Comparison of ENCODE assay signal across 8 cellular contexts in genomic region chr20:63895886-63896135, GRCh38. TPM values are rescaled to one million over a fixed set of nuclear protein-coding genes. Genes with fewer than 3 reads are reported as not detected.
DNase-seq lines count a peak whose midpoint lies in the region; ATAC-seq and TF ChIP-seq lines count a peak whose summit lies in the region.

No MANE protein-coding gene starts in this region.

- DNase-seq in GM23248 (peak; percentile 65), kidney epithelial cell (ENCODE audit: low read depth) (no peak), suprapubic skin (ENCODE audit: low spot score in 2 of 2) (no peak), left lobe of liver (ENCODE audit: low spot score) (no peak)
- no peak for DNase-seq in activated naive CD8-positive, alpha-beta T cell treated with anti-CD3 and anti-CD28 coated beads, Interleukin-2, amount 10 ng/mL, durations not matched to agents 7 days and 5 days

- peaks cover 49% of the 10 kb centered on the region for H3F3A ChIP-seq in GM23248 (ENCODE audit: insufficient read depth)

- H3K4me3 Mint-ChIP-seq in activated naive CD8-positive, alpha-beta T cell treated with anti-CD3 and anti-CD28 coated beads, Interleukin-2, amount 10 ng/mL, durations not matched to agents 7 days and 5 days, result peak overlapping the region; percentile 92

- H3K36me3 Mint-ChIP-seq in activated naive CD8-positive, alpha-beta T cell treated with anti-CD3 and anti-CD28 coated beads, Interleukin-2, amount 10 ng/mL, durations not matched to agents 7 days and 5 days, result peaks cover 19% of the 10 kb centered on the region

- peaks cover 30% of the 10 kb centered on the region for H3K4me1 Mint-ChIP-seq in activated naive CD8-positive, alpha-beta T cell treated with anti-CD3 and anti-CD28 coated beads, Interleukin-2, amount 10 ng/mL, durations not matched to agents 7 days and 5 days

- no peak for ATAC-seq in activated naive CD8-positive, alpha-beta T cell treated with anti-CD3 and anti-CD28 coated beads, Interleukin-2, amount 10 ng/mL, durations not matched to agents 7 days and 5 days (ENCODE audit: low read depth)
- ATAC-seq in HG03095 (IDR thresholded peaks at IDR 0.05; ENCODE audit: unreplicated experiment), result no peak
- ATAC-seq in left lobe of liver, result no peak
- ATAC-seq in HG02763 (IDR thresholded peaks at IDR 0.05; ENCODE audit: unreplicated experiment), result no peak

- no peak for TF ChIP-seq POLR2A in suprapubic skin (IDR thresholded peaks at IDR 0.05)

- H3K36me3 ChIP-seq in ACC112 (ENCODE audit: insufficient read depth, low read length) (no peaks in the 10 kb centered on the region), GM23248 (ENCODE audit: low read depth) (peaks cover 3% of the 10 kb centered on the region), kidney epithelial cell (ENCODE audit: control insufficient read depth, insufficient read depth, low read length) (peaks cover 2% of the 10 kb centered on the region), suprapubic skin (peaks cover 12% of the 10 kb centered on the region)

- H3K4me2 ChIP-seq in GM23248 (ENCODE audit: unreplicated experiment), result peak overlapping the region; percentile 82

- in situ Hi-C loops in GM23248 (cut with MboI), result no loop called here

- WGBS in GM23248 (ENCODE audit: low coverage in 1 of 2, low lambda C conversion rate in 2 of 2, missing lambda C conversion rate in 2 of 2), 2 experiments, result 0 to 2% methylated on average over 6 of the region's 6 CpGs
- WGBS in suprapubic skin, result 2% methylated on average over 6 of the region's 6 CpGs

- H3K9me3 ChIP-seq in GM23248 (ENCODE audit: low read depth), result no peaks in the 10 kb centered on the region
- H3K9me3 ChIP-seq in suprapubic skin, result no peaks in the 10 kb centered on the region

- H3K79me2 ChIP-seq in ACC112 (ENCODE audit: control insufficient read depth, insufficient read depth, low read length, unreplicated experiment) (peaks cover 51% of the 10 kb centered on the region), GM23248 (ENCODE audit: insufficient read depth) (peaks cover 55% of the 10 kb centered on the region)

- no peaks in the 10 kb centered on the region for H3K27me3 Mint-ChIP-seq in activated naive CD8-positive, alpha-beta T cell treated with anti-CD3 and anti-CD28 coated beads, Interleukin-2, amount 10 ng/mL, durations not matched to agents 7 days and 5 days

- peaks cover 10% of the 10 kb centered on the region; the same call in 1 of the 2 replicates for H4K20me1 ChIP-seq in GM23248 (ENCODE audit: insufficient read depth)

- H3K27me3 ChIP-seq in ACC112 (ENCODE audit: insufficient read depth, low read length) (no peaks in the 10 kb centered on the region), GM23248 (replicated peaks; ENCODE audit: insufficient read depth) (no peaks in the 10 kb centered on the region), kidney epithelial cell (ENCODE audit: control insufficient read depth, insufficient read depth, low read length) (no peaks in the 10 kb centered on the region), suprapubic skin (no peaks in the 10 kb centered on the region)

- peak overlapping the region; percentile 89 for H3K9ac ChIP-seq in GM23248

- POLR2A ChIA-PET in activated naive CD8-positive, alpha-beta T cell treated with anti-CD3 and anti-CD28 coated beads, Interleukin-2, amount 10 ng/mL, durations not matched to agents 7 days and 5 days (lab: Charles Lee), result interaction anchor here (0.9 to 1.3 kb wide), 2 partner anchors 61 to 238 kb away, joined by 3 to 4 read pairs; partner anchors contain the start of genes RTEL1 and UCKL1

- H3K4me3 ChIP-seq in ACC112 (ENCODE audit: low read depth, low read length) (peak overlapping the region; percentile 88), GM23248 (peak overlapping the region; percentile 87), kidney epithelial cell (ENCODE audit: low read depth, low read length) (peak overlapping the region; percentile 63), suprapubic skin (peak overlapping the region; percentile 71)

- H3K9me3 Mint-ChIP-seq in activated naive CD8-positive, alpha-beta T cell treated with anti-CD3 and anti-CD28 coated beads, Interleukin-2, amount 10 ng/mL, durations not matched to agents 7 days and 5 days, result no peaks in the 10 kb centered on the region

- no peak for TF ChIP-seq EP300 in suprapubic skin (IDR thresholded peaks at IDR 0.05)

- no peaks in the 10 kb centered on the region for H3K9me2 ChIP-seq in GM23248 (ENCODE audit: insufficient read depth)

- H3K27ac Mint-ChIP-seq in activated naive CD8-positive, alpha-beta T cell treated with anti-CD3 and anti-CD28 coated beads, Interleukin-2, amount 10 ng/mL, durations not matched to agents 7 days and 5 days, result peak overlapping the region; percentile 93

- H3K4me1 ChIP-seq in ACC112 (ENCODE audit: control insufficient read depth, insufficient read depth, low read length, unreplicated experiment) (no peaks in the 10 kb centered on the region), GM23248 (ENCODE audit: insufficient read depth) (peaks cover 12% of the 10 kb centered on the region), suprapubic skin (peaks cover 37% of the 10 kb centered on the region)

- H2AFZ ChIP-seq in ACC112 (ENCODE audit: low read length, unreplicated experiment) (no peak overlapping the region), GM23248 (peak overlapping the region; percentile 45)

- TF ChIP-seq CTCF in kidney epithelial cell (IDR thresholded peaks at IDR 0.05; ENCODE audit: insufficient read depth, low read length, poor library complexity, severe bottlenecking) (no peak), suprapubic skin (IDR thresholded peaks at IDR 0.05) (no peak)

- H3K27ac ChIP-seq in ACC112 (ENCODE audit: low read depth, low read length) (peak overlapping the region; percentile 79), GM23248 (peak overlapping the region; percentile 73), suprapubic skin (peak overlapping the region; percentile 90)

RNA-seq across cellular contexts. Expression of gene DNAJC5, which starts 0.9 kb away (rescaled TPM):
- total RNA-seq in GM23248 (2014; rRNA removed; shearing (Covaris generic)), result 68.0 and 70.9 TPM in 2 replicates
- 22.4 and 24.9 TPM in 2 replicates for polyA plus RNA-seq in GM23248 (2016; fragmentation: Nextera tagmentation; extraction: Ambion mirVana)
- 10 to 100 TPM; 48.3 to 49.2 TPM for total RNA-seq in activated naive CD8-positive, alpha-beta T cell treated with anti-CD3 and anti-CD28 coated beads, Interleukin-2, amount 10 ng/mL, durations not matched to agents 7 days and 5 days
- total RNA-seq in kidney epithelial cell (53.9 and 57.2 TPM in 2 replicates), suprapubic skin (10 to 100 TPM; 36.4 to 62.0 (median 53.7) TPM), left lobe of liver (17.8 TPM)

RNA-seq across cellular contexts. Expression of gene TPD52L2, which starts 30.7 kb away (rescaled TPM):
- 198 and 214 TPM in 2 replicates for total RNA-seq in GM23248 (2014; rRNA removed; shearing (Covaris generic))
- polyA plus RNA-seq in GM23248 (2016; fragmentation: Nextera tagmentation; extraction: Ambion mirVana), result 220 and 227 TPM in 2 replicates
- 10 to 100 TPM; 37.9 to 39.5 TPM for total RNA-seq in activated naive CD8-positive, alpha-beta T cell treated with anti-CD3 and anti-CD28 coated beads, Interleukin-2, amount 10 ng/mL, durations not matched to agents 7 days and 5 days
- total RNA-seq in kidney epithelial cell (166 and 177 TPM in 2 replicates), suprapubic skin (10 to 100 TPM; 66.5 to 87.4 (median 74.1) TPM), left lobe of liver (17.3 TPM)

RNA-seq across cellular contexts. Expression of gene ABHD16B, which starts 34.5 kb away (rescaled TPM):
- not detected in 2 replicates for total RNA-seq in GM23248 (2014; rRNA removed; shearing (Covaris generic))
- not detected in 2 replicates for polyA plus RNA-seq in GM23248 (2016; fragmentation: Nextera tagmentation; extraction: Ambion mirVana)
- not detected for total RNA-seq in activated naive CD8-positive, alpha-beta T cell treated with anti-CD3 and anti-CD28 coated beads, Interleukin-2, amount 10 ng/mL, durations not matched to agents 7 days and 5 days
- total RNA-seq in kidney epithelial cell (not detected in 2 replicates), suprapubic skin (not detected), left lobe of liver (not detected)
